9 cellular contexts compared by ENCODE assay signal in genomic region chr3:183449391-183449790, GRCh38. TPM values are rescaled to one million over a fixed set of nuclear protein-coding genes. Genes with fewer than 3 reads are reported as not detected.
DNase-seq lines count a peak whose midpoint lies in the region; ATAC-seq and TF ChIP-seq lines count a peak whose summit lies in the region.
"Had no signal": no experiment of that assay in that cellular context is flagged by ENCODE, and none has a peak within 500 bp of the region (broad histone marks: within the 10 kb centered on the region; RNA-seq: fewer than 3 reads in every experiment).

No MANE protein-coding gene starts in this region.

- peak; percentile 58 for TF ChIP-seq CTCF in endodermal cell (conservative IDR thresholded peaks at IDR 0.05)
- TF ChIP-seq CTCF in nephron (IDR thresholded peaks at IDR 0.05; ENCODE audit: unreplicated experiment in 3 of 3) = no peak

- H3K27ac Mint-ChIP-seq in endodermal cell = no peak overlapping the region
- no peak overlapping the region for H3K27ac Mint-ChIP-seq in nephron
- H3K27ac Mint-ChIP-seq in activated CD4-positive, alpha-beta memory T cell treated with anti-CD3 and anti-CD28 coated beads for 36 hours = no peak overlapping the region
- H3K27ac Mint-ChIP-seq: activated naive CD8-positive, alpha-beta T cell had no signal

- no peaks in the 10 kb centered on the region for H3K4me1 ChIP-seq in endodermal cell (ENCODE audit: control insufficient read depth, insufficient read depth, low read length)

- peak overlapping the region; percentile 98 for H3K4me3 ChIP-seq in endodermal cell (ENCODE audit: low read length)

- CTCF ChIA-PET in activated CD4-positive, alpha-beta memory T cell treated with anti-CD3 and anti-CD28 coated beads for 36 hours (lab: Charles Lee) = interaction anchor here (1.3 kb wide), 1 partner anchor 265 kb away, joined by 3 read pairs; no protein-coding TSS in a partner anchor

- intact Hi-C loops in activated CD4-positive, alpha-beta memory T cell treated with anti-CD3 and anti-CD28 coated beads for 36 hours (cut with micrococcal nuclease) = no loop called here

- POLR2A ChIA-PET in activated CD4-positive, alpha-beta memory T cell treated with anti-CD3 and anti-CD28 coated beads for 36 hours (lab: Charles Lee) = no interaction called here

- H3K36me3 Mint-ChIP-seq in endodermal cell (ENCODE audit: low read depth) (peaks cover 42% of the 10 kb centered on the region), nephron (ENCODE audit: low read depth) (peaks cover 22% of the 10 kb centered on the region)
- peaks cover 1% of the 10 kb centered on the region for H3K36me3 Mint-ChIP-seq in activated CD4-positive, alpha-beta memory T cell treated with anti-CD3 and anti-CD28 coated beads for 36 hours

- peak overlapping the region; percentile 92 for H3K9ac ChIP-seq in endodermal cell (ENCODE audit: extremely low read depth, low read length, poor library complexity, severe bottlenecking)

- ATAC-seq in GM21515 (IDR thresholded peaks at IDR 0.05; ENCODE audit: unreplicated experiment) (no peak), GM18909 (IDR thresholded peaks at IDR 0.05; ENCODE audit: poor library complexity, unreplicated experiment) (no peak)

- H3K27me3 Mint-ChIP-seq in endodermal cell (ENCODE audit: insufficient read depth) = no peaks in the 10 kb centered on the region
- H3K27me3 Mint-ChIP-seq in nephron (ENCODE audit: low read depth) = no peaks in the 10 kb centered on the region
- H3K27me3 Mint-ChIP-seq in activated CD4-positive, alpha-beta memory T cell treated with anti-CD3 and anti-CD28 coated beads for 36 hours = no peaks in the 10 kb centered on the region
- H3K27me3 Mint-ChIP-seq: activated naive CD8-positive, alpha-beta T cell had no signal

- H3K36me3 ChIP-seq in endodermal cell (ENCODE audit: control insufficient read depth, insufficient read depth, low read length) = peaks cover 45% of the 10 kb centered on the region

- H3K4me3 Mint-ChIP-seq in endodermal cell = peak overlapping the region; percentile 100
- peak overlapping the region; percentile 87 to 95 (median 92) for H3K4me3 Mint-ChIP-seq in nephron
- H3K4me3 Mint-ChIP-seq in activated CD4-positive, alpha-beta memory T cell treated with anti-CD3 and anti-CD28 coated beads for 36 hours = no peak overlapping the region

- H3K9me3 Mint-ChIP-seq in endodermal cell = peaks cover 5% of the 10 kb centered on the region
- peaks cover 4% of the 10 kb centered on the region for H3K9me3 Mint-ChIP-seq in nephron
- H3K9me3 Mint-ChIP-seq in activated CD4-positive, alpha-beta memory T cell treated with anti-CD3 and anti-CD28 coated beads for 36 hours = peaks cover 4% of the 10 kb centered on the region

- 75% methylated on average over 3 of the region's 4 CpGs; no CpG with 5 or more reads in 1 of the 2 experiments for WGBS in endodermal cell (ENCODE audit: insufficient coverage in 1 of 2, insufficient read length in 1 of 2), 2 experiments

- H3K27ac ChIP-seq in endodermal cell (ENCODE audit: low read depth, low read length) = no peak overlapping the region

- DNase-seq in DMS114 treated with DMSO at 0.1 percent for 48 hours (lab: John Stamatoyannopoulos, UW; ENCODE audit: unreplicated experiment) (peak; percentile 27), NAMALWA (ENCODE audit: low spot score) (peak; percentile 30), endodermal cell (no peak), hepatic stellate cell (ENCODE audit: low spot score) (no peak)
- DNase-seq in activated CD4-positive, alpha-beta memory T cell treated with anti-CD3 and anti-CD28 coated beads for 36 hours = no peak

- H3K4me1 Mint-ChIP-seq in endodermal cell (peaks cover 13% of the 10 kb centered on the region), nephron (peaks cover 39% of the 10 kb centered on the region)
- H3K4me1 Mint-ChIP-seq in activated CD4-positive, alpha-beta memory T cell treated with anti-CD3 and anti-CD28 coated beads for 36 hours (ENCODE audit: low read depth) = peaks cover 12% of the 10 kb centered on the region

- H3K9me3 ChIP-seq in endodermal cell (ENCODE audit: control insufficient read depth, low read length) = peaks cover 8% of the 10 kb centered on the region

- H3K27me3 ChIP-seq in endodermal cell (ENCODE audit: control insufficient read depth, insufficient read depth, low read length, poor library complexity, severe bottlenecking) = no peaks in the 10 kb centered on the region

RNA-seq across cellular contexts. Expression of gene MCF2L2, which starts 21.0 kb away (rescaled TPM):
- 10 to 100 TPM; 72.6 to 86.5 TPM for total RNA-seq in endodermal cell
- 21.3 TPM for polyA plus RNA-seq in endodermal cell (2013, experiment 1 of 2)
- polyA plus RNA-seq in endodermal cell (2013, experiment 2 of 2) = 22.1 TPM
- total RNA-seq in activated CD4-positive, alpha-beta memory T cell treated with anti-CD3 and anti-CD28 coated beads for 36 hours = 1 to 10 TPM; 3.9 to 4.7 TPM

Comparison
In these comparisons a context has a peak if more than half of its experiments do, and no peak if none do; other contexts are left out.
1. DNase-seq: peak in DMS114 treated with DMSO at 0.1 percent for 48 hours (single experiment) and NAMALWA (single experiment); none in endodermal cell (single experiment), hepatic stellate cell (single experiment) and activated CD4-positive, alpha-beta memory T cell treated with anti-CD3 and anti-CD28 coated beads for 36 hours (single experiment).
2. RNA of gene MCF2L2, which starts 21.0 kb away (total RNA-seq): 72.6 to 86.5 TPM in endodermal cell; 3.9 to 4.7 TPM in activated CD4-positive, alpha-beta memory T cell treated with anti-CD3 and anti-CD28 coated beads for 36 hours; every median in the first group is over 10 times any median in the second.